ENCODE assay signal across 1 cellular context in genomic region chr2:170717991-170718589, GRCh38.
TF ChIP-seq lines count a peak whose summit lies in the region.

No MANE protein-coding gene starts in this region.

TF ChIP-seq in WTC11, 78 proteins besides CTCF, POLR2A, EP300 and RAD21 (continued from another document):
- no peak for TF ChIP-seq ZNF532 (CRISPR knock-in tag; IDR thresholded peaks at IDR 0.05; ENCODE audit: borderline replicate concordance)
